ENCODE assay signal across 32 cellular contexts in the genomic region with DNA sequence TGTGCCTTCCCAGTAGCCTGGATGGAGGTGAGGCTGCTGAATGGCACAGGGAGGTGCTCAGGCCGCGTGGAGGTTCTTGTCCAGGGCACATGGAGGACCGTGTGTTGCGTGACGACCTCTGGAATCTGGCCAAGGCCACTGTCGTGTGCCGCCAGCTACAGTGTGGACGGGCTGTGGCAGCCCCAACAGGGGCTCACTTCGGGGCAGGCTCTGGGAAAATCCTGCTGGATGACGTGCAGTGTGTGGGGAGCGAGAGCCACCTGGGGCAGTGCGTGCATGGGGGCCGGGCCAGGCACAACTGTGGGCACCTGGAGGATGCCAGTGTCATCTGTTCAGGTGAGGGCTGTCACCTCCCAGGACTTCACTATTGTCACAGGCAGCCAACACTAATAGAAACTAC. TPM values are rescaled to one million over a fixed set of nuclear protein-coding genes. Genes with fewer than 3 reads are reported as not detected.
"Had no signal": no experiment of that assay in that cellular context is flagged by ENCODE, and none has a peak within 500 bp of the region (broad histone marks: within the 10 kb centered on the region; RNA-seq: fewer than 3 reads in every experiment).

No MANE protein-coding gene starts in this region.

- ATAC-seq: gastrocnemius medialis, heart right ventricle, left lung, left ventricle myocardium superior, mucosa of descending colon had no signal

- H3K27me3 ChIP-seq: gastrocnemius medialis had no signal

- H3K4me1 ChIP-seq: esophagus squamous epithelium, gastrocnemius medialis, heart right ventricle, left lung, lower lobe of right lung had no signal

- H3K36me3 ChIP-seq: esophagus squamous epithelium, gastrocnemius medialis, heart right ventricle, left lung, lower lobe of right lung had no signal

- H3K4me3 ChIP-seq: coronary artery, dorsolateral prefrontal cortex, esophagus squamous epithelium, gastrocnemius medialis, heart right ventricle, hepatocyte, left lung, lower lobe of right lung, mucosa of descending colon had no signal

- H3K9me3 ChIP-seq: esophagus squamous epithelium, gastrocnemius medialis, heart right ventricle, left lung, lower lobe of right lung, mucosa of descending colon had no signal

- H3K27ac ChIP-seq: coronary artery, dorsolateral prefrontal cortex, esophagus squamous epithelium, gastrocnemius medialis, heart right ventricle, hepatocyte, left lung, lower lobe of right lung had no signal

- DNase-seq: dermis blood vessel endothelial cell; dorsolateral prefrontal cortex; effector CD4-positive, alpha-beta T cell; effector memory CD4-positive, alpha-beta T cell; esophagus squamous epithelium; foreskin fibroblast; foreskin melanocyte; gastrocnemius medialis; glutamatergic neuron; head of caudate nucleus; heart right ventricle; hypothalamus; immature natural killer cell; islet precursor cell; kidney; kidney glomerular epithelial cell; left ventricle myocardium superior; lower lobe of right lung; mesenchymal stem cell; mucosa of descending colon had no signal

- FAIRE-seq: colon, endothelial cell of umbilical vein, kidney had no signal

RNA-seq across cellular contexts. Expression of a gene that starts 50.2 kb away (rescaled TPM):
- total RNA-seq: cerebellum, dermis blood vessel endothelial cell, dorsolateral prefrontal cortex, endothelial cell of umbilical vein, epithelial cell of proximal tubule, esophagus squamous epithelium, gastrocnemius medialis, glomerular endothelial cell, heart right ventricle, hepatocyte, kidney, left lung, left ventricle myocardium superior, lower leg skin, lower lobe of right lung, lung microvascular endothelial cell, mesenteric fat pad, mesothelial cell of epicardium, mucosa of descending colon had no signal
